ENCODE assay signal across 18 cellular contexts in the genomic region with DNA sequence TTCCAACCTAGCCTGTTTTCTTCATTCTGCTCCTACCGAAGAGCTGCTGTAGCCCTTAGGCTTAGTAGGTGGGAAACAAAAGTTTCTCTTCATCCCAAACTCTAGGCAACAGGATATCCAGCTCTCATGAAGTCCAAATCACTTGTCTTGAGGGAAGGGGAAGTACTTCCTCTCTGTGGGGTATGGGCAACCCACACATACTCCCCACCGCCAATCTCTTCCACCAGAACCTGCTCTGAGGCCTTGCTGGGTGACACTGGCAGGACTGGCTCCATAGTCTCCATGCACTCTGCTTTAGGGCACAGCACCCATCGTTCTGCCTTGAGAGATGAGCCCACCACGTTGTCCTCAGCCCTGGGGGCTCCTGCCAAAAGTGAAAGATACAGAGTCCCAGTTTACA.
"Had no signal": no experiment of that assay in that cellular context is flagged by ENCODE, and none has a peak within 500 bp of the region (broad histone marks: within the 10 kb centered on the region; RNA-seq: fewer than 3 reads in every experiment).

No MANE protein-coding gene starts in this region.

- H3K27me3 Mint-ChIP-seq: activated CD4-positive, alpha-beta T cell treated with anti-CD3 and anti-CD28 coated beads, Interleukin-2, amount 10 ng/mL, durations not matched to agents 24 days and 14 days; activated T-cell treated with anti-CD3 and anti-CD28 coated beads, Interleukin-2, amount 50 U/mL, for 24 hours had no signal

- DNase-seq: activated CD4-positive, alpha-beta T cell treated with anti-CD3 and anti-CD28 coated beads, Interleukin-2, amount 10 ng/mL, durations not matched to agents 24 days and 14 days; activated CD4-positive, CD25-positive, alpha-beta regulatory T cell; activated effector memory CD4-positive, alpha-beta T cell treated with Interleukin-2 at 50 U/mL for 16 hours; activated naive CD4-positive, alpha-beta T cell treated with anti-CD3 and anti-CD28 coated beads, Interleukin-2, amount 50 U/mL, for 16 hours; activated T-cell treated with anti-CD3 and anti-CD28 coated beads, Interleukin-2, amount 50 U/mL, for 24 hours; amniotic stem cell; effector memory CD4-positive, alpha-beta T cell; foreskin fibroblast; hippocampal formation; kidney; left ventricle myocardium inferior; mesendoderm; right cardiac atrium; small intestine; SW 1271 had no signal

- ATAC-seq: right cardiac atrium had no signal

- H3K27ac Mint-ChIP-seq: activated CD4-positive, alpha-beta T cell treated with anti-CD3 and anti-CD28 coated beads, Interleukin-2, amount 10 ng/mL, durations not matched to agents 24 days and 14 days; activated T-cell treated with anti-CD3 and anti-CD28 coated beads, Interleukin-2, amount 50 U/mL, for 24 hours; brain; nephron had no signal

- H3K4me3 ChIP-seq: left ventricle myocardium inferior, prostate gland had no signal

- H3K27ac ChIP-seq: left ventricle myocardium inferior, prostate gland had no signal

- H3K9me3 ChIP-seq: prostate gland had no signal

- H3K4me1 Mint-ChIP-seq: brain had no signal

- H3K4me3 Mint-ChIP-seq: activated CD4-positive, alpha-beta T cell treated with anti-CD3 and anti-CD28 coated beads, Interleukin-2, amount 10 ng/mL, durations not matched to agents 24 days and 14 days; activated T-cell treated with anti-CD3 and anti-CD28 coated beads, Interleukin-2, amount 50 U/mL, for 24 hours; brain; nephron had no signal

- H3K4me1 ChIP-seq: prostate gland had no signal

- H3K36me3 ChIP-seq: prostate gland had no signal
